ENCODE assay signal across 1 cellular context in the genomic region with DNA sequence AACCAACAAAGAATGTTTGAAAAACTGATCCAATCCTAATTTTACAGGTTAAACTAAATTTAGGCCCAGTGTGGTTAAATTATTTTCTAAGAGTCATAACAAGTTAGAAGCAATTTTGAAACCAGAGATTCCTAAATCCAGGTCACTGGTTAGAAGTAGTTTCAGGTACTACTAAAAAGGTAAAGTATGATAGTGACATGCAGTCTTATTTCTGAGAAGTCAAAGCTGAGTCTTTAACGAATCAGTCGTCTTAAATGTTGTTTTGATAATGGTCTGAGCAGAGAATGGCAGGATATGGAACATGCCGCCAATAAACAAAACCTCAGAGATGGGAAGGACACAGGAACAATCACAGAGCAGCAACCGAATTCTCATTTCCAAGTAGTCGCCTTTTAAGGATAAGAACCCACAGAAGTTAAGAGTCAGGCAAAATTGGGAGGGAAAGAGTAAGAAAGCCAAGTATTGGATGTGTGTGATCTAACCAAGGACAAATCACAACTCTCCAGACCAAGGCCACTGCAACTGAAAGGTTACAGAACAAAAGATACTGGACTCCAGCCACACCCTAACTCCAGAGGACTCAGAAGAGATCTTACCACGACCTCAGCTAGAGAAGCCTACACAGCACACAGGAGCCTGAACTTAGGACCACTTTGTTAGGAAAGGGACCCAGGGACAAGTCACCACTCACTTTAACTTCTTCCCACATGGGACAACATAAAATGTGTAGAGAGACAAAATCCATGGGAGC.
TF ChIP-seq lines count a peak whose summit lies in the region.

No MANE protein-coding gene starts in this region.

TF ChIP-seq in HepG2, 621 proteins besides CTCF, POLR2A, EP300 and RAD21:
- TF ChIP-seq GABPA (IDR thresholded peaks at IDR 0.05; ENCODE audit: low read depth, low read length) (no peak), GABPA (CRISPR knock-in tag; IDR thresholded peaks at IDR 0.05; ENCODE audit: low read depth) (no peak), MBD4 (IDR thresholded peaks at IDR 0.05; ENCODE audit: borderline replicate concordance, low read length) (no peak), GFI1 (CRISPR knock-in tag; IDR thresholded peaks at IDR 0.05; ENCODE audit: borderline replicate concordance) (no peak)
- TF ChIP-seq, protein P1, sequence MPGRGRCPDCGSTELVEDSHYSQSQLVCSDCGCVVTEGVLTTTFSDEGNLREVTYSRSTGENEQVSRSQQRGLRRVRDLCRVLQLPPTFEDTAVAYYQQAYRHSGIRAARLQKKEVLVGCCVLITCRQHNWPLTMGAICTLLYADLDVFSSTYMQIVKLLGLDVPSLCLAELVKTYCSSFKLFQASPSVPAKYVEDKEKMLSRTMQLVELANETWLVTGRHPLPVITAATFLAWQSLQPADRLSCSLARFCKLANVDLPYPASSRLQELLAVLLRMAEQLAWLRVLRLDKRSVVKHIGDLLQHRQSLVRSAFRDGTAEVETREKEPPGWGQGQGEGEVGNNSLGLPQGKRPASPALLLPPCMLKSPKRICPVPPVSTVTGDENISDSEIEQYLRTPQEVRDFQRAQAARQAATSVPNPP (CRISPR knock-in tag; IDR thresholded peaks at IDR 0.05): no peak
